15 cellular contexts compared by ENCODE assay signal in genomic region chr9:761155-761792, GRCh38.
DNase-seq lines count a peak whose midpoint lies in the region; ATAC-seq and TF ChIP-seq lines count a peak whose summit lies in the region.
"Had no signal": no experiment of that assay in that cellular context is flagged by ENCODE, and none has a peak within 500 bp of the region (broad histone marks: within the 10 kb centered on the region; RNA-seq: fewer than 3 reads in every experiment).

No MANE protein-coding gene starts in this region.

- DNase-seq in NCI-H2029 (lab: John Stamatoyannopoulos, UW) (peak; percentile 42), kidney tubule cell (ENCODE audit: low spot score) (peak; percentile 23), thoracic aorta (ENCODE audit: low spot score) (no peak)
- no peak for DNase-seq in activated CD4-positive, CD25-positive, alpha-beta regulatory T cell (lab: John Stamatoyannopoulos, UW)
- no peak for DNase-seq in stimulated activated CD4-positive, alpha-beta T cell treated with anti-CD3 and anti-CD28 coated beads, Interleukin-2, amount 100 ng/mL, for 24 hours
- DNase-seq: activated CD4-positive, alpha-beta T cell treated with anti-CD3 and anti-CD28 coated beads, Interleukin-2, amount 10 ng/mL, durations not matched to agents 24 days and 14 days; activated naive CD8-positive, alpha-beta T cell treated with anti-CD3 and anti-CD28 coated beads, Interleukin-2, amount 50 U/mL, for 24 hours; activated T-cell treated with anti-CD3 and anti-CD28 coated beads, Interleukin-2, amount 50 U/mL, for 1 hour; DND-41; mucosa of descending colon; NCI-H774; T1000 had no signal

- H3K27ac ChIP-seq in cingulate gyrus (ENCODE audit: low read depth, low read length) (peak overlapping the region; percentile 13), thoracic aorta (peak overlapping the region; percentile 66 to 67)
- H3K27ac ChIP-seq: C4-2B had no signal

- no peaks in the 10 kb centered on the region for H3K27me3 ChIP-seq in thoracic aorta (replicated peaks; ENCODE audit: insufficient read depth)

- no peaks in the 10 kb centered on the region for H3K9me3 ChIP-seq in thoracic aorta
- H3K9me3 ChIP-seq: mucosa of descending colon had no signal

- H3K4me3 ChIP-seq in thoracic aorta: no peak overlapping the region
- H3K4me3 ChIP-seq: mucosa of descending colon had no signal

- H3K36me3 ChIP-seq in thoracic aorta: no peaks in the 10 kb centered on the region

- ATAC-seq in thoracic aorta (ENCODE audit: insufficient number of reproducible peaks, low FRiP score, low read depth) (peak; percentile 77), GM18907 (IDR thresholded peaks at IDR 0.05; ENCODE audit: unreplicated experiment) (no peak)
- ATAC-seq: mucosa of descending colon had no signal

- TF ChIP-seq CTCF in thoracic aorta (IDR thresholded peaks at IDR 0.05): no peak

- peaks cover 0 to 43% of the 10 kb centered on the region in 2 donors for H3K4me1 ChIP-seq in thoracic aorta (ENCODE audit: control insufficient read depth in 1 of 2, low read depth in 2 of 2)

Comparison
In these comparisons a context has a peak if more than half of its experiments do, and no peak if none do; other contexts are left out.
1. DNase-seq: peak in NCI-H2029 (single experiment) and kidney tubule cell (single experiment); none in thoracic aorta (single experiment), activated CD4-positive, CD25-positive, alpha-beta regulatory T cell (0 of 4) and stimulated activated CD4-positive, alpha-beta T cell treated with anti-CD3 and anti-CD28 coated beads, Interleukin-2, amount 100 ng/mL, for 24 hours (0 of 2).